In genomic region chr7:73705551-73705920, GRCh38 we compare ENCODE assay signal across 23 cellular contexts. TPM values are rescaled to one million over a fixed set of nuclear protein-coding genes. Genes with fewer than 3 reads are reported as not detected.
A peak's percentile ranks its signal among the peaks of the same experiment; 100 is the strongest.
DNase-seq lines count a peak whose midpoint lies in the region; FAIRE-seq and TF ChIP-seq lines count a peak whose summit lies in the region.
"Had no signal": no experiment of that assay in that cellular context is flagged by ENCODE, and none has a peak within 500 bp of the region (broad histone marks: within the 10 kb centered on the region; RNA-seq: fewer than 3 reads in every experiment).

No MANE protein-coding gene starts in this region.

- H3K9me3 ChIP-seq in SJSA1 (replicated peaks) (no peaks in the 10 kb centered on the region), endocrine pancreas (ENCODE audit: control insufficient read depth, low read length) (no peaks in the 10 kb centered on the region)
- H3K9me3 ChIP-seq: esophagus muscularis mucosa, gastrocnemius medialis, right lobe of liver, testis had no signal

- intact Hi-C loops in head of caudate nucleus (cut with DNase I): no loop called here
- intact Hi-C loops in CD14-positive monocyte (cut with micrococcal nuclease): no loop called here

- peaks cover 0 to 26% (median 5%) of the 10 kb centered on the region in 7 donors for H3K9me3 Mint-ChIP-seq in CD14-positive monocyte
- H3K9me3 Mint-ChIP-seq: central memory CD8-positive, alpha-beta T cell; naive thymus-derived CD4-positive, alpha-beta T cell had no signal

- peaks cover 69 to 89% (median 88%) of the 10 kb centered on the region in 3 donors for H3K27me3 Mint-ChIP-seq in CD14-positive monocyte (ENCODE audit: low read depth in 3 of 3)
- H3K27me3 Mint-ChIP-seq: central memory CD8-positive, alpha-beta T cell; naive thymus-derived CD4-positive, alpha-beta T cell had no signal

- H3K4me1 Mint-ChIP-seq in CD14-positive monocyte: peaks cover 27% of the 10 kb centered on the region

- H3K27me3 ChIP-seq in SJSA1 (replicated peaks) (no peaks in the 10 kb centered on the region), endocrine pancreas (ENCODE audit: control insufficient read depth, insufficient read depth, low read length) (no peaks in the 10 kb centered on the region)
- H3K27me3 ChIP-seq: esophagus muscularis mucosa, gastrocnemius medialis, right lobe of liver, testis had no signal

- 0 out of 2 replicates have a peak, but pooled peaks have one; percentile 11 for TF ChIP-seq POLR2A in H54 (IDR thresholded peaks at IDR 0.05; ENCODE audit: low read depth, low read length)

- peak overlapping the region; percentile 26 for H3K9ac ChIP-seq in endocrine pancreas (ENCODE audit: control insufficient read depth, insufficient read depth, low read length)

- H3K36me3 ChIP-seq in SJSA1: peaks cover 75% of the 10 kb centered on the region
- H3K36me3 ChIP-seq in endocrine pancreas (ENCODE audit: control insufficient read depth, insufficient read depth, low read length): no peaks in the 10 kb centered on the region
- H3K36me3 ChIP-seq: right lobe of liver had no signal

- no peak for TF ChIP-seq CTCF in CD14-positive monocyte (IDR thresholded peaks at IDR 0.05)

- no peak for DNase-seq in H54 (ENCODE audit: insufficient read length, low spot score)
- no peak for DNase-seq in SJSA1 (ENCODE audit: low read depth in 1 of 2, low spot score in 2 of 2)
- no peak for DNase-seq in head of caudate nucleus
- DNase-seq in CD14-positive monocyte (ENCODE audit: low spot score): no peak
- DNase-seq in globus pallidus (ENCODE audit: low spot score): no peak
- DNase-seq: activated gamma-delta T cell treated with Interleukin-2 at 50 U/mL for 16 hours; AML-193; Calu3; gastrocnemius medialis; KBM-7; kidney glomerular epithelial cell; naive thymus-derived CD4-positive, alpha-beta T cell; NCI-H187; NCI-H748 treated with DMSO at 0.1 percent for 48 hours; right lobe of liver; SIG-M5; T-helper 2 cell; testis had no signal

- peak overlapping the region in 1 of 2 donors; percentile 72 for H3K4me3 Mint-ChIP-seq in CD14-positive monocyte
- H3K4me3 Mint-ChIP-seq: central memory CD8-positive, alpha-beta T cell; naive thymus-derived CD4-positive, alpha-beta T cell had no signal

- H3K27ac Mint-ChIP-seq in CD14-positive monocyte: no peak overlapping the region
- H3K27ac Mint-ChIP-seq: naive thymus-derived CD4-positive, alpha-beta T cell had no signal

- peak overlapping the region; percentile 77 for H3K27ac ChIP-seq in SJSA1
- peak overlapping the region; percentile 61 for H3K27ac ChIP-seq in temporal lobe (ENCODE audit: low read depth, low read length)
- H3K27ac ChIP-seq: esophagus muscularis mucosa, gastrocnemius medialis, right lobe of liver, testis, VCaP had no signal

- H3K4me1 ChIP-seq in SJSA1 (replicated peaks): peaks cover 31% of the 10 kb centered on the region
- no peaks in the 10 kb centered on the region for H3K4me1 ChIP-seq in endocrine pancreas (ENCODE audit: control insufficient read depth, insufficient read depth, low read length)
- H3K4me1 ChIP-seq: gastrocnemius medialis, right lobe of liver had no signal

- FAIRE-seq in H54 (lab: Jason Lieb, UNC): no peak

- H3K4me3 ChIP-seq in SJSA1: no peak overlapping the region
- no peak overlapping the region for H3K4me3 ChIP-seq in endocrine pancreas (ENCODE audit: control insufficient read depth, insufficient read depth, low read length)
- H3K4me3 ChIP-seq: esophagus muscularis mucosa, gastrocnemius medialis, right lobe of liver, testis had no signal

- H3K36me3 Mint-ChIP-seq in CD14-positive monocyte: peaks cover 3 to 5% of the 10 kb centered on the region in 2 donors

RNA-seq across cellular contexts. Expression of gene STX1A, which starts 13.9 kb away (rescaled TPM):
- total RNA-seq in SJSA1 (2014; rRNA removed; shearing (Covaris generic)): 8.8 and 10.1 TPM in 2 replicates
- total RNA-seq in temporal lobe: 64.4 TPM
- polyA plus RNA-seq in CD14-positive monocyte: under 1 TPM; 0.27 to 0.37 TPM

RNA-seq across cellular contexts. Expression of gene BUD23, which starts 22.1 kb away (rescaled TPM):
- 42.2 and 45.5 TPM in 2 replicates for total RNA-seq in SJSA1 (2014; rRNA removed; shearing (Covaris generic))
- 20.9 TPM for total RNA-seq in temporal lobe
- polyA plus RNA-seq in CD14-positive monocyte: 10 to 100 TPM; 44.5 to 51.9 TPM

RNA-seq across cellular contexts. Expression of gene DNAJC30, which starts 22.3 kb away (rescaled TPM):
- 1.3 TPM in 2 replicates for total RNA-seq in SJSA1 (2014; rRNA removed; shearing (Covaris generic))
- 2.2 TPM for total RNA-seq in temporal lobe
- polyA plus RNA-seq in CD14-positive monocyte: 1 to 10 TPM; 3.2 to 5.2 TPM

RNA-seq across cellular contexts. Expression of gene ABHD11, which starts 33.1 kb away (rescaled TPM):
- 23.6 and 25.8 TPM in 2 replicates for total RNA-seq in SJSA1 (2014; rRNA removed; shearing (Covaris generic))
- total RNA-seq in temporal lobe: 5.7 TPM
- polyA plus RNA-seq in CD14-positive monocyte: 10 to 100 TPM; 20.3 to 22.1 TPM

RNA-seq across cellular contexts. Expression of gene VPS37D, which starts 37.9 kb away (rescaled TPM):
- total RNA-seq in SJSA1 (2014; rRNA removed; shearing (Covaris generic)): 1.0 and 1.8 TPM in 2 replicates
- total RNA-seq in temporal lobe: 14.5 TPM
- not detected for polyA plus RNA-seq in CD14-positive monocyte
- polyA plus RNA-seq: naive thymus-derived CD4-positive, alpha-beta T cell had no signal
